ENCODE assay signal across 15 cellular contexts in the genomic region with DNA sequence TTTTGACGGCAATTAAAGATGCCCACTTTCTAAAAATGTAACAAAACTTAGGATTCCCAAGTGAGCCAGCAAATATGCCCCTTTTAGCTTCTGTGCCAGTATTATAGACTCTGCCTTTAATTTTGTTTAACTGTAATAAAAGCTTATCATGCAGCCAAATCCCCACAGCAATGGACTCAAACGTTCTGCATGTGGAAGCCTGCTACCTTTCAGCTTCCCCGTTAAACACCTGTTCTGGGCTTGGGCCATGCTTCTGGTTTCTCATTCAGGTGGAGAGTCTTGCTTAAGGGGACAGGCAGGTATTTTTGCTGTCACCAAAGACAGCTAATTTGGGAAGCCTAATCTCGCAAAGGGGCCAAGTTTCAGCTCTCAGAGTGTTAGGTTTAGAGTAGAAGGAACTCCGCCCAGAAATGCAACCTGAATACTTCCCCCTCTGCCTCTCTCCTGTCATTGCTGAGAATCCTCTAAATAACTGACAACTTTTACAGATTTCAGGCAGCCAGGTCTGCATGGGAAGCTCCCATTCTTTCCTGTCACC.
DNase-seq lines count a peak whose midpoint lies in the region; TF ChIP-seq lines count a peak whose summit lies in the region.
"Had no signal": no experiment of that assay in that cellular context is flagged by ENCODE, and none has a peak within 500 bp of the region (broad histone marks: within the 10 kb centered on the region; RNA-seq: fewer than 3 reads in every experiment).

No MANE protein-coding gene starts in this region.

- CTCF ChIA-PET in Caco-2 (lab: Charles Lee), result no interaction called here

- no peak overlapping the region for H3K4me3 Mint-ChIP-seq in Caco-2 (ENCODE audit: unreplicated experiment)
- H3K4me3 Mint-ChIP-seq: T-helper 17 cell had no signal

- TF ChIP-seq CTCF in colonic mucosa (IDR thresholded peaks at IDR 0.05) (no peak), Caco-2 (IDR thresholded peaks at IDR 0.05; ENCODE audit: insufficient read depth in 1 of 2, low read depth in 1 of 2, low read length in 1 of 2, severe bottlenecking in 1 of 2, unreplicated experiment in 1 of 2) (no peak)

- DNase-seq in NCI-H510A treated with DMSO at 0.1 percent for 48 hours (lab: John Stamatoyannopoulos, UW), result peak; percentile 21
- DNase-seq in NCI-H510A (lab: John Stamatoyannopoulos, UW), result no peak
- DNase-seq in NCI-H69 (lab: John Stamatoyannopoulos, UW), result peak; percentile 46
- DNase-seq in colonic mucosa, result peak; percentile 20
- no peak for DNase-seq in Caco-2
- no peak for DNase-seq in T-helper 1 cell
- no peak for DNase-seq in NCI-H1092 treated with DMSO at 0.1 percent for 48 hours (lab: John Stamatoyannopoulos, UW)
- DNase-seq: AML-193, EL, KG1, NCI-H1694, NCI-H526 treated with DMSO at 0.1 percent for 48 hours, SHP77 treated with DMSO at 0.1 percent for 48 hours, T-helper 17 cell had no signal

- no peaks in the 10 kb centered on the region for H3K36me3 Mint-ChIP-seq in Caco-2 (ENCODE audit: insufficient read depth, unreplicated experiment)

- BruUV-seq in Caco-2 (replicated peaks; lab: Mats Ljungman, UMichigan), result no TSS peak

- H3K9me3 ChIP-seq in colonic mucosa, result no peaks in the 10 kb centered on the region
- H3K9me3 ChIP-seq in Caco-2, result no peaks in the 10 kb centered on the region

- peaks cover 22% of the 10 kb centered on the region for H3K4me1 Mint-ChIP-seq in Caco-2 (ENCODE audit: low read depth, unreplicated experiment)
- H3K4me1 Mint-ChIP-seq: T-helper 17 cell had no signal

- H3K4me3 ChIP-seq in colonic mucosa (no peak overlapping the region), Caco-2 (ENCODE audit: low read depth, low read length) (no peak overlapping the region)

- no peak overlapping the region for H3K27ac ChIP-seq in colonic mucosa
- H3K27ac ChIP-seq: HL-60 had no signal

- H3K9me3 Mint-ChIP-seq in Caco-2 (ENCODE audit: unreplicated experiment), result no peaks in the 10 kb centered on the region

- intact Hi-C loops in colonic mucosa (cut with DNase I) (no loop called here), Caco-2 (cut with micrococcal nuclease; ENCODE audit: unreplicated experiment) (loop anchor here (2.0 to 5.0 kb wide), 2 partner anchors 93 to 225 kb away; no protein-coding TSS in a partner anchor)

- no peak overlapping the region for H3K9ac ChIP-seq in colonic mucosa (ENCODE audit: low read depth in 2 of 2, low read length in 2 of 2)

- no peak overlapping the region for H3K27ac Mint-ChIP-seq in Caco-2 (ENCODE audit: unreplicated experiment)
- H3K27ac Mint-ChIP-seq: T-helper 17 cell had no signal

- H3K36me3 ChIP-seq in colonic mucosa, result no peaks in the 10 kb centered on the region
- H3K36me3 ChIP-seq in Caco-2 (ENCODE audit: control insufficient read depth, insufficient read depth, low read length), result no peaks in the 10 kb centered on the region

- POLR2A ChIA-PET in Caco-2 (lab: Charles Lee), result no interaction called here

- no peaks in the 10 kb centered on the region for H3K27me3 Mint-ChIP-seq in Caco-2 (ENCODE audit: insufficient read depth, unreplicated experiment)
- H3K27me3 Mint-ChIP-seq: T-helper 17 cell had no signal

- no peaks in the 10 kb centered on the region for H3K27me3 ChIP-seq in colonic mucosa
- no peaks in the 10 kb centered on the region for H3K27me3 ChIP-seq in Caco-2 (replicated peaks; ENCODE audit: control insufficient read depth, insufficient read depth, low read length)

- H3K4me1 ChIP-seq in colonic mucosa (no peaks in the 10 kb centered on the region), Caco-2 (peaks cover 13% of the 10 kb centered on the region)

Comparison
In these comparisons a context has a peak if more than half of its experiments do, and no peak if none do; other contexts are left out.
1. DNase-seq: peak in NCI-H510A treated with DMSO at 0.1 percent for 48 hours (single experiment), NCI-H69 (single experiment) and colonic mucosa (single experiment); none in NCI-H510A (single experiment), Caco-2 (0 of 2), T-helper 1 cell (0 of 5) and NCI-H1092 treated with DMSO at 0.1 percent for 48 hours (single experiment).